ENCODE assay signal across 15 cellular contexts in the genomic region with DNA sequence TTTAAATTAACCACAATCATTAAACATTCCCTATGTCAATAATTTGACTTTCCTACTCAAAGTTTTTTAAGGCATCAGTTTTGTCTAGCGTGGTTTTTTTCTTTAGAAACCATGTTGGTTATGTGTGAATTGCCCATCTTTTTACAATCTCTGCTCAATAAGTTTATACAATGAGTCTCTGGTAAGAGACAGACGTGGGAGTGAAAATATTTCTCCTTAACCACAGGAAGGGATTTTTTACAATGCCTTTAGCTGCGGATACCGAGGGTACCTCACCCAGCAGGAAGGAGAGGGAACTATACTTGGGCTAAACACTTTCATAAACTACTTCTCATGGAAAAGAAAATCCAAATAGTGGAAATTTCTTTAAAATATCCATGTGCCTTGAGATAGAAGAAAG.
DNase-seq lines count a peak whose midpoint lies in the region; ATAC-seq and TF ChIP-seq lines count a peak whose summit lies in the region.
"Had no signal": no experiment of that assay in that cellular context is flagged by ENCODE, and none has a peak within 500 bp of the region (broad histone marks: within the 10 kb centered on the region; RNA-seq: fewer than 3 reads in every experiment).

No MANE protein-coding gene starts in this region.

- H3K27me3 Mint-ChIP-seq in neural progenitor cell (ENCODE audit: insufficient read depth, low read depth) = peaks cover 4% of the 10 kb centered on the region

- H3K9me3 ChIP-seq in DND-41 (ENCODE audit: insufficient read depth, low read length, severe bottlenecking) (no peaks in the 10 kb centered on the region), OCI-LY1 (ENCODE audit: low read length) (no peaks in the 10 kb centered on the region), neural progenitor cell (ENCODE audit: low read depth) (no peaks in the 10 kb centered on the region)

- H3K9me3 Mint-ChIP-seq in neural progenitor cell = no peaks in the 10 kb centered on the region

- no peak for TF ChIP-seq CTCF in DND-41 (IDR thresholded peaks at IDR 0.05; ENCODE audit: borderline replicate concordance, extremely low read depth, low read length, poor library complexity, severe bottlenecking)
- TF ChIP-seq CTCF in OCI-LY1 (IDR thresholded peaks at IDR 0.05; ENCODE audit: low read length) = no peak
- TF ChIP-seq CTCF in choroid plexus epithelial cell (conservative IDR thresholded peaks at IDR 0.05; ENCODE audit: low read depth, low read length) = peak; percentile 3
- TF ChIP-seq CTCF in neural progenitor cell (IDR thresholded peaks at IDR 0.05) = no peak

- peaks cover 36% of the 10 kb centered on the region for H3K4me1 Mint-ChIP-seq in neural progenitor cell

- no peak overlapping the region for H3K4me3 Mint-ChIP-seq in neural progenitor cell

- H3F3A ChIP-seq in OCI-LY1 (ENCODE audit: insufficient read depth, low read length) (no peaks in the 10 kb centered on the region), neural progenitor cell (ENCODE audit: low read depth) (no peaks in the 10 kb centered on the region)

- H3K4me1 ChIP-seq in DND-41 (ENCODE audit: insufficient read depth, low read length) (peaks cover 51% of the 10 kb centered on the region), OCI-LY1 (ENCODE audit: insufficient read depth, low read length, severe bottlenecking) (peaks cover 74% of the 10 kb centered on the region), neural progenitor cell (peaks cover 10% of the 10 kb centered on the region)

- no peaks in the 10 kb centered on the region for H4K20me1 ChIP-seq in DND-41 (ENCODE audit: insufficient read depth, low read length)
- H4K20me1 ChIP-seq in OCI-LY1 (ENCODE audit: insufficient read depth, low read length) = no peaks in the 10 kb centered on the region
- H4K20me1 ChIP-seq in neural progenitor cell (ENCODE audit: low read depth) = no peaks in the 10 kb centered on the region

- DNase-seq in DND-41 (no peak), choroid plexus epithelial cell (ENCODE audit: low read depth) (peak; percentile 61), neural progenitor cell (ENCODE audit: low spot score) (no peak), SIG-M5 treated with dmso at 0.1 percent for 504 hours (lab: John Stamatoyannopoulos, UW; ENCODE audit: unreplicated experiment) (no peak), HK-2 (ENCODE audit: unreplicated experiment) (no peak)
- DNase-seq: activated CD4-positive, alpha-beta T cell treated with anti-CD3 and anti-CD28 coated beads for 48 hours; amygdala; MM.1S; NCI-H2107 had no signal

- peaks cover 13% of the 10 kb centered on the region for H3K36me3 Mint-ChIP-seq in neural progenitor cell

- H2AFZ ChIP-seq in DND-41 (ENCODE audit: low read depth, low read length) = no peak overlapping the region
- no peak overlapping the region for H2AFZ ChIP-seq in OCI-LY1 (ENCODE audit: low read length)
- H2AFZ ChIP-seq in neural progenitor cell (replicated peaks) = no peak overlapping the region
- H2AFZ ChIP-seq: parathyroid adenoma had no signal

- H3K4me2 ChIP-seq in DND-41 (ENCODE audit: insufficient read depth, low read length) (no peak overlapping the region), OCI-LY1 (ENCODE audit: low read length) (no peak overlapping the region), neural progenitor cell (no peak overlapping the region)

- H3K36me3 ChIP-seq in DND-41 (ENCODE audit: insufficient read depth, low read length) (peaks cover 71% of the 10 kb centered on the region), OCI-LY1 (ENCODE audit: insufficient read depth, low read length) (peaks cover 13% of the 10 kb centered on the region; the same call in 1 of the 2 replicates), neural progenitor cell (no peaks in the 10 kb centered on the region)

- ATAC-seq in DND-41 (ENCODE audit: insufficient read depth, low read depth) = no peak
- no peak for ATAC-seq in HG03175 (IDR thresholded peaks at IDR 0.05; ENCODE audit: unreplicated experiment)
- no peak for ATAC-seq in HG02588 (IDR thresholded peaks at IDR 0.05; ENCODE audit: unreplicated experiment)
- ATAC-seq: GM12878 had no signal

- peaks cover 48% of the 10 kb centered on the region for H3K79me2 ChIP-seq in DND-41 (ENCODE audit: insufficient read depth, low read length)
- H3K79me2 ChIP-seq in OCI-LY1 (ENCODE audit: insufficient read depth, low read length) = no peaks in the 10 kb centered on the region
- H3K79me2 ChIP-seq in neural progenitor cell (ENCODE audit: low read depth) = no peaks in the 10 kb centered on the region

- H3K27me3 ChIP-seq in DND-41 (ENCODE audit: insufficient read depth, low read length, poor library complexity) = no peaks in the 10 kb centered on the region
- H3K27me3 ChIP-seq in OCI-LY1 (ENCODE audit: insufficient read depth, low read length) = no peaks in the 10 kb centered on the region
- H3K27me3 ChIP-seq in neural progenitor cell = no peaks in the 10 kb centered on the region

- no peaks in the 10 kb centered on the region for H3K9me2 ChIP-seq in OCI-LY1 (ENCODE audit: low read depth, low read length)

- H3K9ac ChIP-seq in DND-41 (ENCODE audit: low read depth, low read length) (no peak overlapping the region), OCI-LY1 (ENCODE audit: low read length) (no peak overlapping the region), neural progenitor cell (no peak overlapping the region)
- H3K9ac ChIP-seq: parathyroid adenoma had no signal

- H3K27ac Mint-ChIP-seq in neural progenitor cell = peak overlapping the region; percentile 92

- no peak overlapping the region for H3K4me3 ChIP-seq in DND-41 (ENCODE audit: low read depth in 1 of 2, low read length in 2 of 2)
- H3K4me3 ChIP-seq in OCI-LY1 (ENCODE audit: low read depth, low read length, poor library complexity, severe bottlenecking) = no peak overlapping the region
- no peak overlapping the region for H3K4me3 ChIP-seq in choroid plexus epithelial cell (ENCODE audit: low read depth, low read length)
- no peak overlapping the region for H3K4me3 ChIP-seq in neural progenitor cell
- H3K4me3 ChIP-seq: GM12878, lung had no signal

- peak overlapping the region; percentile 17; the same call in 1 of the 2 replicates for H3K27ac ChIP-seq in DND-41 (ENCODE audit: low read length)
- H3K27ac ChIP-seq in OCI-LY1 (ENCODE audit: low read depth, low read length, poor library complexity, severe bottlenecking) = peak overlapping the region; percentile 82
- H3K27ac ChIP-seq in neural progenitor cell = no peak overlapping the region
